ENCODE assay signal across 1 cellular context in genomic region chr2:225512873-225513580, GRCh38.
TF ChIP-seq lines count a peak whose summit lies in the region.

No MANE protein-coding gene starts in this region.

TF ChIP-seq in A549, 52 proteins besides CTCF, POLR2A, EP300 and RAD21 (continued from another document):
- no peak for TF ChIP-seq CBX2 (IDR thresholded peaks at IDR 0.05; ENCODE audit: borderline replicate concordance, low read depth)
- TF ChIP-seq RCOR1 (IDR thresholded peaks at IDR 0.05; ENCODE audit: low read depth, low read length): no peak
- no peak for TF ChIP-seq POLR2AphosphoS2 (conservative IDR thresholded peaks at IDR 0.05; ENCODE audit: low read length)
- no peak for TF ChIP-seq SREBF2 (IDR thresholded peaks at IDR 0.05)
- TF ChIP-seq JUN (IDR thresholded peaks at IDR 0.05): no peak
- TF ChIP-seq ZNF302 (CRISPR knock-in tag; IDR thresholded peaks at IDR 0.05): no peak
- TF ChIP-seq ELK1 (IDR thresholded peaks at IDR 0.05; ENCODE audit: low read depth, low read length): no peak
- 0 out of 2 replicates have a peak, but pooled peaks have one; percentile 28 for TF ChIP-seq E2F6 (IDR thresholded peaks at IDR 0.05; ENCODE audit: borderline replicate concordance, low read depth)
- TF ChIP-seq USF2 (IDR thresholded peaks at IDR 0.05): no peak
- TF ChIP-seq KDM5A (IDR thresholded peaks at IDR 0.05): no peak
- no peak for TF ChIP-seq MAX (IDR thresholded peaks at IDR 0.05)
- no peak for TF ChIP-seq SMC3 (IDR thresholded peaks at IDR 0.05)
- no peak for TF ChIP-seq BHLHE40 (IDR thresholded peaks at IDR 0.05; ENCODE audit: low read depth, low read length)
- no peak for TF ChIP-seq TFCP2L1 (CRISPR knock-in tag; IDR thresholded peaks at IDR 0.05)
- TF ChIP-seq RNF2 (IDR thresholded peaks at IDR 0.05; ENCODE audit: borderline replicate concordance, low read depth): no peak
- no peak for TF ChIP-seq MYC (IDR thresholded peaks at IDR 0.05; ENCODE audit: borderline replicate concordance, low read length)
- no peak for TF ChIP-seq HDAC2 (IDR thresholded peaks at IDR 0.05)
- TF ChIP-seq HES2 (IDR thresholded peaks at IDR 0.05): no peak
- TF ChIP-seq NR3C1 (IDR thresholded peaks at IDR 0.05): no peak
- TF ChIP-seq JUNB (IDR thresholded peaks at IDR 0.05): peak; percentile 48
- no peak for TF ChIP-seq NFE2L2 (conservative IDR thresholded peaks at IDR 0.05; ENCODE audit: low read length)
- TF ChIP-seq GATA3 (IDR thresholded peaks at IDR 0.05; ENCODE audit: borderline replicate concordance): peak; percentile 81
- no peak for TF ChIP-seq HOXA7 (CRISPR knock-in tag; IDR thresholded peaks at IDR 0.05)
- no peak for TF ChIP-seq NPAS2 (CRISPR knock-in tag; IDR thresholded peaks at IDR 0.05; ENCODE audit: borderline replicate concordance)
- TF ChIP-seq FOSB (CRISPR knock-in tag; IDR thresholded peaks at IDR 0.05): no peak
- TF ChIP-seq CEBPB (IDR thresholded peaks at IDR 0.05): no peak
- TF ChIP-seq HEYL (CRISPR knock-in tag; IDR thresholded peaks at IDR 0.05): no peak
- TF ChIP-seq FOSL2 (IDR thresholded peaks at IDR 0.05): 0 out of 2 replicates have a peak, but pooled peaks have one; percentile 21
- peak; percentile 73 for TF ChIP-seq FOSL2 (CRISPR knock-in tag; IDR thresholded peaks at IDR 0.05)
- no peak for TF ChIP-seq CHD2 (IDR thresholded peaks at IDR 0.05; ENCODE audit: low read length, partially characterized antibody)
- no peak for TF ChIP-seq BCL3 (IDR thresholded peaks at IDR 0.05)
- no peak for TF ChIP-seq ZC3H11A (IDR thresholded peaks at IDR 0.05)
